Comparison of ENCODE assay signal across 8 cellular contexts in the genomic region with DNA sequence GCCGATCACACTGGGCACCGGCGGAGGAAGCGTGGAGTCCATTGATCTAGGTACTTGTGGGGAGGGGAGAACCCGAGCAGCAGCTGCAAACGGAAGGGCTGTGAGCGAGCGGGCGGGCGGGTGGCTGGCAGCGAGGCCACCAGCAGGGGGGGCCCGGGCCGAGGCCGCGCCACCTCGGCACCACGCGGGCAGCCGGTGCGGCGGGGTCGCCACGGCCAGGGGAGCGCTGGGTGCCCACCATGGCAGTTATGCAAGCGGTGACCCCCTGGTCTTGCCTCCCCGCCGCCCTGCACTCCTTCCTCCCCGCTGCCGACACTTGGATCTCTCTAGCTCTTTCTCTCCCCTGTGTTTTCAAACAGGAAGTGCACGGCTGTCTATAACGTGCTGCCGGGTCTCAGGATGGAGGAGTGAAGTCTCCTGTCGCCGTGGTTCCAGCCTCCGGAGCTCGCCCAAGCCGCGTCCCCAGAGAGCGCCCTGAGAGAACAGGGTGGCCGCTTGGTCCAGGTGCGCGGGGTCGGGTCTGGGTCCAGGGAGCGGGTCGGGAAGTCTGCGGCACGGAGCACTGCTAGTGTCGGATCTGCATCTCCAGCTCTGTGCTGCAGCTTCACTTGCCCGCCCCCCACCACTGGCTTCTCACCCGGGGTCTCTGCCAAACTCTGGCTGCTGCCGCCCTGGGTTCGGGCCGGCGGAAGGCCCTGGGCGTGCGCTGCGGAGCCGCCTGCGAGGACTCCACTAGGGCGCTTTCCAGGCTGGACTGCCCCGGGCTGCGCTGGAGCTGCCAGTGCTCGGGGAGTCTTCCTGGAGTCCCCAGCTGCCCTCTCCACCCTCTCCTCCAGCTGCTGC. TPM values are rescaled to one million over a fixed set of nuclear protein-coding genes. Genes with fewer than 3 reads are reported as not detected.
A peak's percentile ranks its signal among the peaks of the same experiment; 100 is the strongest.
DNase-seq lines count a peak whose midpoint lies in the region; ATAC-seq and TF ChIP-seq lines count a peak whose summit lies in the region.

No MANE protein-coding gene starts in this region.

- peak overlapping the region; percentile 82 for H4K8ac ChIP-seq in trophoblast cell (ENCODE audit: low read depth, low read length)

- H3K14ac ChIP-seq in trophoblast cell (ENCODE audit: low read length), result peak overlapping the region; percentile 91

- H4K12ac ChIP-seq in trophoblast cell (ENCODE audit: low read depth, low read length), result peak overlapping the region; percentile 73

- H3K4me3 ChIP-seq in DND-41 (ENCODE audit: low read depth in 1 of 2, low read length in 2 of 2), result peak overlapping the region; percentile 69 to 93
- peak overlapping the region; percentile 70 for H3K4me3 ChIP-seq in HUES6 (ENCODE audit: low read depth, low read length)
- H3K4me3 ChIP-seq in SJSA1, result peak overlapping the region; percentile 83
- peak overlapping the region; percentile 81 for H3K4me3 ChIP-seq in trophoblast cell (ENCODE audit: low read depth, low read length)
- H3K4me3 ChIP-seq in upper lobe of right lung, result peak overlapping the region; percentile 73

- H2BK5ac ChIP-seq in trophoblast cell (ENCODE audit: low read depth, low read length, poor library complexity), result peak overlapping the region; percentile 45

- H3K4me1 ChIP-seq in DND-41 (ENCODE audit: insufficient read depth, low read length), result peaks cover 66% of the 10 kb centered on the region
- H3K4me1 ChIP-seq in HUES6 (ENCODE audit: control insufficient read depth, insufficient read depth, low read length), result peaks cover 33% of the 10 kb centered on the region
- H3K4me1 ChIP-seq in SJSA1 (replicated peaks), result peaks cover 14% of the 10 kb centered on the region
- peaks cover 13 to 15% of the 10 kb centered on the region in 2 experiments for H3K4me1 ChIP-seq in trophoblast cell (ENCODE audit: control insufficient read depth in 1 of 2, insufficient read depth in 2 of 2, low read length in 2 of 2)
- H3K4me1 ChIP-seq in upper lobe of right lung, result peaks cover 14% of the 10 kb centered on the region

- no peaks in the 10 kb centered on the region for H3K27me3 Mint-ChIP-seq in activated naive CD4-positive, alpha-beta T cell treated with anti-CD3 and anti-CD28 coated beads, Interleukin-2, amount 10 ng/mL, durations not matched to agents 7 days and 5 days

- H3K27ac Mint-ChIP-seq in activated naive CD4-positive, alpha-beta T cell treated with anti-CD3 and anti-CD28 coated beads, Interleukin-2, amount 10 ng/mL, durations not matched to agents 7 days and 5 days, result peak overlapping the region; percentile 94

- H4K91ac ChIP-seq in trophoblast cell (ENCODE audit: low read depth, low read length), result peak overlapping the region; percentile 90

- H3K36me3 Mint-ChIP-seq in activated naive CD4-positive, alpha-beta T cell treated with anti-CD3 and anti-CD28 coated beads, Interleukin-2, amount 10 ng/mL, durations not matched to agents 7 days and 5 days, result peaks cover 27% of the 10 kb centered on the region

- H3K9me3 ChIP-seq in DND-41 (ENCODE audit: insufficient read depth, low read length, severe bottlenecking), result no peaks in the 10 kb centered on the region
- no peaks in the 10 kb centered on the region for H3K9me3 ChIP-seq in HUES6 (ENCODE audit: control insufficient read depth, insufficient read depth, low read depth, low read length)
- H3K9me3 ChIP-seq in SJSA1 (replicated peaks), result no peaks in the 10 kb centered on the region
- no peaks in the 10 kb centered on the region for H3K9me3 ChIP-seq in trophoblast cell (ENCODE audit: insufficient read depth, low read depth, low read length)
- no peaks in the 10 kb centered on the region for H3K9me3 ChIP-seq in upper lobe of right lung

- intact Hi-C loops in Right ventricle myocardium inferior (cut with DNase I) (loop anchor here (10.0 kb wide), 1 partner anchor 141 kb away; no protein-coding TSS in a partner anchor), upper lobe of right lung (cut with DNase I) (no loop called here)

- H3K4me3 Mint-ChIP-seq in activated naive CD4-positive, alpha-beta T cell treated with anti-CD3 and anti-CD28 coated beads, Interleukin-2, amount 10 ng/mL, durations not matched to agents 7 days and 5 days, result peak overlapping the region; percentile 94

- no peaks in the 10 kb centered on the region for H3K9me3 Mint-ChIP-seq in activated naive CD4-positive, alpha-beta T cell treated with anti-CD3 and anti-CD28 coated beads, Interleukin-2, amount 10 ng/mL, durations not matched to agents 7 days and 5 days

- CTCF ChIA-PET in activated naive CD4-positive, alpha-beta T cell treated with anti-CD3 and anti-CD28 coated beads, Interleukin-2, amount 10 ng/mL, durations not matched to agents 7 days and 5 days (lab: Charles Lee), result interaction anchor here (0.7 to 3.2 kb wide), 21 partner anchors 8 to 150 kb away, joined by 3 to 15 read pairs (median 4); a partner anchor contains a TSS

- peak overlapping the region; percentile 50 for H2AK5ac ChIP-seq in trophoblast cell (ENCODE audit: low read length)

- H3K4me2 ChIP-seq in DND-41 (ENCODE audit: insufficient read depth, low read length) (peak overlapping the region; percentile 74), trophoblast cell (ENCODE audit: low read length) (peak overlapping the region; percentile 87)

- H4K20me1 ChIP-seq in DND-41 (ENCODE audit: insufficient read depth, low read length), result 0 out of 2 replicates have a peak, but pooled peaks cover 2% of the 10 kb centered on the region

- TF ChIP-seq CTCF in DND-41 (IDR thresholded peaks at IDR 0.05; ENCODE audit: borderline replicate concordance, extremely low read depth, low read length, poor library complexity, severe bottlenecking) (peak; percentile 75), upper lobe of right lung (IDR thresholded peaks at IDR 0.05) (peak; percentile 64)

- H3K27me3 ChIP-seq in DND-41 (ENCODE audit: insufficient read depth, low read length, poor library complexity), result no peaks in the 10 kb centered on the region
- H3K27me3 ChIP-seq in HUES6 (ENCODE audit: control insufficient read depth, insufficient read depth, low read length), result no peaks in the 10 kb centered on the region
- no peaks in the 10 kb centered on the region for H3K27me3 ChIP-seq in SJSA1 (replicated peaks)
- H3K27me3 ChIP-seq in trophoblast cell (ENCODE audit: insufficient read depth, low read length), result no peaks in the 10 kb centered on the region
- H3K27me3 ChIP-seq in upper lobe of right lung, result no peaks in the 10 kb centered on the region

- H3K4me1 Mint-ChIP-seq in activated naive CD4-positive, alpha-beta T cell treated with anti-CD3 and anti-CD28 coated beads, Interleukin-2, amount 10 ng/mL, durations not matched to agents 7 days and 5 days, result peaks cover 57% of the 10 kb centered on the region

- ATAC-seq in DND-41 (ENCODE audit: insufficient read depth, low read depth) (peak; percentile 85), GM21515 (IDR thresholded peaks at IDR 0.05; ENCODE audit: unreplicated experiment) (peak; percentile 88), Right ventricle myocardium inferior (peak; percentile 94), upper lobe of right lung (peak; percentile 97)

- H3K79me2 ChIP-seq in DND-41 (ENCODE audit: insufficient read depth, low read length), result peaks cover 57% of the 10 kb centered on the region
- peaks cover 8% of the 10 kb centered on the region for H3K79me2 ChIP-seq in trophoblast cell (ENCODE audit: control insufficient read depth, insufficient read depth, low read length, poor library complexity)

- H3K36me3 ChIP-seq in DND-41 (ENCODE audit: insufficient read depth, low read length) (peaks cover 21% of the 10 kb centered on the region), HUES6 (ENCODE audit: control insufficient read depth, insufficient read depth, low read length) (peaks cover 19% of the 10 kb centered on the region), SJSA1 (peaks cover 12% of the 10 kb centered on the region), trophoblast cell (ENCODE audit: control insufficient read depth in 1 of 2, insufficient read depth in 2 of 2, low read length in 2 of 2) (peaks cover 0 to 5% of the 10 kb centered on the region in 2 experiments), upper lobe of right lung (no peaks in the 10 kb centered on the region)

- H3K9ac ChIP-seq in DND-41 (ENCODE audit: low read depth, low read length) (peak overlapping the region; percentile 91), HUES6 (ENCODE audit: low read length) (peak overlapping the region; percentile 70), trophoblast cell (ENCODE audit: low read length) (peak overlapping the region; percentile 60)

- peak overlapping the region; percentile 90 for H3K18ac ChIP-seq in trophoblast cell (ENCODE audit: low read length)

- peak overlapping the region; percentile 62 for H2BK120ac ChIP-seq in trophoblast cell (ENCODE audit: insufficient read depth, low read length, poor library complexity)

- H3K4ac ChIP-seq in trophoblast cell (ENCODE audit: low read depth, low read length), result peak overlapping the region; percentile 53

- H2AFZ ChIP-seq in DND-41 (ENCODE audit: low read depth, low read length) (peak overlapping the region; percentile 98), trophoblast cell (ENCODE audit: insufficient read depth, low read length, poor library complexity) (peak overlapping the region; percentile 86)

- H3K23ac ChIP-seq in trophoblast cell (ENCODE audit: low read length), result no peak overlapping the region

- peak; percentile 90 for DNase-seq in DND-41
- DNase-seq in SJSA1 (ENCODE audit: low read depth in 1 of 2, low spot score in 2 of 2), result peak; percentile 74 to 78
- DNase-seq in activated naive CD4-positive, alpha-beta T cell treated with anti-CD3 and anti-CD28 coated beads, Interleukin-2, amount 10 ng/mL, durations not matched to agents 7 days and 5 days, result peak; percentile 85
- peak; percentile 90 for DNase-seq in Right ventricle myocardium inferior (ENCODE audit: missing footprints)
- peak in 1 of 2 donors; percentile 50 for DNase-seq in trophoblast cell
- peak; percentile 81 for DNase-seq in upper lobe of right lung

- H3K79me1 ChIP-seq in trophoblast cell (ENCODE audit: low read length), result peaks cover 9% of the 10 kb centered on the region

- no CpG with 5 or more reads among the region's 63 CpGs for WGBS in trophoblast cell (ENCODE audit: extremely low coverage, insufficient coverage, insufficient read length)

- H2BK12ac ChIP-seq in trophoblast cell (ENCODE audit: low read length), result peak overlapping the region; percentile 19

- peak overlapping the region; percentile 84 for H3K27ac ChIP-seq in DND-41 (ENCODE audit: low read length)
- H3K27ac ChIP-seq in HUES6 (ENCODE audit: low read depth, low read length), result 0 out of 2 replicates have a peak overlapping the region, but pooled peaks have one; percentile 5
- H3K27ac ChIP-seq in SJSA1, result peak overlapping the region; percentile 61
- no peak overlapping the region for H3K27ac ChIP-seq in trophoblast cell (ENCODE audit: low read depth, low read length)
- H3K27ac ChIP-seq in upper lobe of right lung, result peak overlapping the region; percentile 69

RNA-seq across cellular contexts. Expression of a gene that starts 22.7 kb away (rescaled TPM):
- total RNA-seq in SJSA1 (2014; rRNA removed; shearing (Covaris generic)), result 19.5 and 23.2 TPM in 2 replicates
- 6.2 TPM for total RNA-seq in Right ventricle myocardium inferior
- polyA plus RNA-seq in trophoblast cell (2013), result 33.4 and 34.4 TPM in 2 replicates
- 17.0 TPM for total RNA-seq in upper lobe of right lung
